Comparison of ENCODE assay signal across 14 cellular contexts in the genomic region with DNA sequence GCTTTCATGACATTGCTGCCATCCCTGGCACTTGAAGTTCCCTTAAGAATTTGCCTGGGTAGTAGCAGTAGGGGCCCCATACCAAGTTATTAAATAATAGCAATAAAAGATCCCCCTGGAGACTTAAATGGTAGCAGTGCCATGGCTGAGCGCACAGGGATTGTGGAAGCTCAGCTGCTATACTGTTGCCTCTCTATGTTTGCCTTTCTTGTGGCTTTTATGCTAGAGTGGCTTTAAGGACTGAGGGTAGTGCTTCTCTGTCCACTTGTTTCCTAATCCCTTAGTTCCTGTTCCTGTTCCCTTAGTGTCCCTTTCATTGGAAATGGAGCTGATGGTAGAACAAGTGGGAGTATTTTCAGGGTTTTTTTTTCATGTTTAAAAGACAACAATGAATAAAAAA. TPM values are rescaled to one million over a fixed set of nuclear protein-coding genes. Genes with fewer than 3 reads are reported as not detected.
DNase-seq lines count a peak whose midpoint lies in the region; TF ChIP-seq lines count a peak whose summit lies in the region.
"Had no signal": no experiment of that assay in that cellular context is flagged by ENCODE, and none has a peak within 500 bp of the region (broad histone marks: within the 10 kb centered on the region; RNA-seq: fewer than 3 reads in every experiment).

No MANE protein-coding gene starts in this region.

- no peaks in the 10 kb centered on the region for H3K36me3 ChIP-seq in testis (ENCODE audit: low read depth, missing control alignments)

- no peaks in the 10 kb centered on the region for H3K27me3 ChIP-seq in testis
- H3K27me3 ChIP-seq: dorsolateral prefrontal cortex had no signal

- H3K4me3 Mint-ChIP-seq in activated naive CD8-positive, alpha-beta T cell treated with anti-CD3 and anti-CD28 coated beads for 36 hours = no peak overlapping the region
- H3K4me3 Mint-ChIP-seq: activated T-cell treated with anti-CD3 and anti-CD28 coated beads, Interleukin-2, amount 50 U/mL, for 72 hours had no signal

- no peaks in the 10 kb centered on the region for H3K4me1 Mint-ChIP-seq in activated naive CD8-positive, alpha-beta T cell treated with anti-CD3 and anti-CD28 coated beads for 36 hours

- TF ChIP-seq POLR2A in testis (IDR thresholded peaks at IDR 0.05) = no peak

- no peaks in the 10 kb centered on the region for H3K9me3 ChIP-seq in testis

- peaks cover 15% of the 10 kb centered on the region for H3K36me3 Mint-ChIP-seq in activated naive CD8-positive, alpha-beta T cell treated with anti-CD3 and anti-CD28 coated beads for 36 hours

- H3K27ac Mint-ChIP-seq in activated naive CD8-positive, alpha-beta T cell treated with anti-CD3 and anti-CD28 coated beads for 36 hours = no peak overlapping the region

- no peak for TF ChIP-seq CTCF in testis (IDR thresholded peaks at IDR 0.05)

- H3K4me1 ChIP-seq in testis = no peaks in the 10 kb centered on the region
- H3K4me1 ChIP-seq: parathyroid adenoma had no signal

- no peaks in the 10 kb centered on the region for H3K9me3 Mint-ChIP-seq in activated naive CD8-positive, alpha-beta T cell treated with anti-CD3 and anti-CD28 coated beads for 36 hours
- H3K9me3 Mint-ChIP-seq: activated T-cell treated with anti-CD3 and anti-CD28 coated beads, Interleukin-2, amount 50 U/mL, for 72 hours had no signal

- no peaks in the 10 kb centered on the region for H3K27me3 Mint-ChIP-seq in activated naive CD8-positive, alpha-beta T cell treated with anti-CD3 and anti-CD28 coated beads for 36 hours

- H3K4me3 ChIP-seq in testis = no peak overlapping the region
- H3K4me3 ChIP-seq: dorsolateral prefrontal cortex had no signal

- peak; percentile 71 for DNase-seq in COLO668 (lab: John Stamatoyannopoulos, UW; ENCODE audit: unreplicated experiment)
- DNase-seq in MV-4-11 (lab: John Stamatoyannopoulos, UW) = peak; percentile 30
- DNase-seq in NCI-H524 treated with DMSO at 0.1 percent for 48 hours (lab: John Stamatoyannopoulos, UW) = peak; percentile 59
- DNase-seq in left kidney (ENCODE audit: low read depth, low spot score) = peak; percentile 58
- no peak for DNase-seq in activated effector memory CD4-positive, alpha-beta T cell treated with Interleukin-2 at 50 U/mL for 16 hours
- DNase-seq in COLO829 (ENCODE audit: low spot score) = no peak
- no peak for DNase-seq in testis
- no peak for DNase-seq in activated naive CD8-positive, alpha-beta T cell treated with anti-CD3 and anti-CD28 coated beads for 36 hours
- DNase-seq: activated T-cell treated with anti-CD3 and anti-CD28 coated beads, Interleukin-2, amount 50 U/mL, for 72 hours; dorsolateral prefrontal cortex; H7; T-helper 1 cell had no signal

- WGBS in testis, 2 donors = 94 to 100% methylated on average over 1 of the region's 1 CpG

- intact Hi-C loops in testis (cut with DNase I; ENCODE audit: low total_unique reads) = no loop called here

- no peak overlapping the region for H3K27ac ChIP-seq in testis
- H3K27ac ChIP-seq: dorsolateral prefrontal cortex, parathyroid adenoma had no signal

RNA-seq across cellular contexts. Expression of a gene that starts 42.1 kb away (rescaled TPM):
- 1 to 10 TPM; 1.3 to 3.7 TPM for total RNA-seq in testis
- polyA plus RNA-seq in testis (ENCODE audit: insufficient read depth, low read depth, low replicate concordance) = 7.8 TPM
- total RNA-seq in activated naive CD8-positive, alpha-beta T cell treated with anti-CD3 and anti-CD28 coated beads for 36 hours = 1 to 10 TPM; 4.0 to 5.4 TPM
- total RNA-seq: G401 had no signal

Comparison
In these comparisons a context has a peak if more than half of its experiments do, and no peak if none do; other contexts are left out.
1. DNase-seq: peak in COLO668 (single experiment), MV-4-11 (single experiment), NCI-H524 treated with DMSO at 0.1 percent for 48 hours (single experiment) and left kidney (single experiment); none in activated effector memory CD4-positive, alpha-beta T cell treated with Interleukin-2 at 50 U/mL for 16 hours (single experiment), COLO829 (single experiment), testis (single experiment) and activated naive CD8-positive, alpha-beta T cell treated with anti-CD3 and anti-CD28 coated beads for 36 hours (single experiment).